Comparison of ENCODE assay signal across 29 cellular contexts in genomic region chr19:54422136-54422535, GRCh38. TPM values are rescaled to one million over a fixed set of nuclear protein-coding genes. Genes with fewer than 3 reads are reported as not detected.
DNase-seq lines count a peak whose midpoint lies in the region; ATAC-seq, FAIRE-seq and TF ChIP-seq lines count a peak whose summit lies in the region.
"Had no signal": no experiment of that assay in that cellular context is flagged by ENCODE, and none has a peak within 500 bp of the region (broad histone marks: within the 10 kb centered on the region; RNA-seq: fewer than 3 reads in every experiment).

No MANE protein-coding gene starts in this region.

- H3K9me3 ChIP-seq in H1 (ENCODE audit: insufficient read depth in 2 of 2, low read depth in 1 of 2, low read length in 1 of 2) (no peaks in the 10 kb centered on the region), neural progenitor cell (ENCODE audit: low read depth) (no peaks in the 10 kb centered on the region), hepatocyte (ENCODE audit: low read depth) (no peaks in the 10 kb centered on the region)
- H3K9me3 ChIP-seq: BLaER1 treated with 17β-estradiol and CSF1 and Interleukin-3, amounts not matched to agents 10 nM and 100 nM; left lung; uterus had no signal

- peak overlapping the region; percentile 98; the same call in 1 of the 2 replicates for H2BK12ac ChIP-seq in H1 (ENCODE audit: low read depth, low read length)

- no peak overlapping the region for H2BK20ac ChIP-seq in H1 (ENCODE audit: low read length)

- H4K20me1 ChIP-seq in H1 (replicated peaks in 1 of 2; ENCODE audit: control insufficient read depth in 1 of 2, insufficient read depth in 2 of 2, low read length in 2 of 2) (peaks cover 0 to 12% of the 10 kb centered on the region in 2 experiments), neural progenitor cell (ENCODE audit: low read depth) (peaks cover 24% of the 10 kb centered on the region), hepatocyte (ENCODE audit: insufficient read depth, poor library complexity, severe bottlenecking) (no peaks in the 10 kb centered on the region)
- H4K20me1 ChIP-seq: BLaER1 treated with 17β-estradiol and CSF1 and Interleukin-3, amounts not matched to agents 10 nM and 100 nM had no signal

- peaks cover 5 to 6% of the 10 kb centered on the region in 2 experiments; a peak in 2 of 4 replicates for H3K79me2 ChIP-seq in H1 (ENCODE audit: control insufficient read depth in 1 of 2, insufficient read depth in 2 of 2, low read length in 2 of 2)
- peaks cover 28% of the 10 kb centered on the region for H3K79me2 ChIP-seq in neural progenitor cell (ENCODE audit: low read depth)
- no peaks in the 10 kb centered on the region for H3K79me2 ChIP-seq in hepatocyte

- no peak overlapping the region for H3K4ac ChIP-seq in H1 (replicated peaks; ENCODE audit: insufficient read length, low read depth, low read length)

- H4K5ac ChIP-seq in H1 (ENCODE audit: insufficient read length, low read depth, low read length), result peak overlapping the region; percentile 70

- peak overlapping the region; percentile 97; the same call in 1 of the 2 replicates for H2BK5ac ChIP-seq in H1 (ENCODE audit: low read depth, low read length)

- FAIRE-seq in H1 (lab: Jason Lieb, UNC), result no peak
- FAIRE-seq: bronchial epithelial cell, GM12892, GM19239 had no signal

- 61% methylated on average over 20 of the region's 20 CpGs; no CpG with 5 or more reads in 1 of the 2 experiments for WGBS in H1 (ENCODE audit: extremely low coverage in 1 of 2, insufficient coverage in 1 of 2, insufficient read length in 1 of 2, insufficient replicate concordance in 2 of 2, low coverage in 1 of 2, low lambda C conversion rate in 2 of 2, missing lambda C conversion rate in 1 of 2), 2 experiments
- 61% methylated on average over 20 of the region's 20 CpGs for WGBS in hepatocyte (ENCODE audit: low lambda C conversion rate, missing lambda C conversion rate)

- H3K4me2 ChIP-seq in H1 (ENCODE audit: insufficient read depth in 1 of 2, low read depth in 2 of 2, low read length in 2 of 2) (peak overlapping the region; percentile 44 to 86), neural progenitor cell (peak overlapping the region; percentile 99), hepatocyte (no peak overlapping the region)
- H3K4me2 ChIP-seq: BLaER1 treated with 17β-estradiol and CSF1 and Interleukin-3, amounts not matched to agents 10 nM and 100 nM had no signal

- H3K27me3 ChIP-seq in H1 (replicated peaks in 1 of 4; ENCODE audit: control insufficient read depth in 3 of 4, extremely low read depth in 1 of 4, insufficient read depth in 3 of 4, low read length in 3 of 4) (peaks cover 0 to 4% (median 1%) of the 10 kb centered on the region in 4 experiments; a peak in 2 of 7 replicates), neural progenitor cell (no peaks in the 10 kb centered on the region), hepatocyte (peaks cover 25% of the 10 kb centered on the region)
- H3K27me3 ChIP-seq: BLaER1 treated with 17β-estradiol and CSF1 and Interleukin-3, amounts not matched to agents 10 nM and 100 nM had no signal

- no peak overlapping the region for H2BK15ac ChIP-seq in H1 (ENCODE audit: low read length)

- H3K4me3 ChIP-seq in H1 (ENCODE audit: extremely low read depth in 1 of 4, insufficient read depth in 2 of 4, low read depth in 3 of 4, low read length in 4 of 4), result peak overlapping the region in 1 of 4 experiments; percentile 59; a peak in 1 of 8 replicates
- H3K4me3 ChIP-seq in neural progenitor cell, result no peak overlapping the region
- no peak overlapping the region for H3K4me3 ChIP-seq in hepatocyte
- H3K4me3 ChIP-seq: BLaER1 treated with 17β-estradiol and CSF1 and Interleukin-3, amounts not matched to agents 10 nM and 100 nM; left lung; SK-N-MC; uterus had no signal

- TF ChIP-seq CTCF in H1 (IDR thresholded peaks at IDR 0.05; ENCODE audit: control extremely low read depth in 1 of 3, insufficient read depth in 1 of 3, low read depth in 1 of 3, low read length in 3 of 3) (peak; percentile 29 to 44 (median 33); a peak in 3 of 4 replicates), neural progenitor cell (IDR thresholded peaks at IDR 0.05) (no peak), hepatocyte (IDR thresholded peaks at IDR 0.05; ENCODE audit: poor library complexity) (no peak), type B pancreatic cell (conservative IDR thresholded peaks at IDR 0.05) (no peak)

- no peak overlapping the region for H3K4me3 Mint-ChIP-seq in neural progenitor cell
- no peak overlapping the region for H3K4me3 Mint-ChIP-seq in type B pancreatic cell
- H3K4me3 Mint-ChIP-seq: activated CD4-positive, alpha-beta T cell treated with anti-CD3 and anti-CD28 coated beads, Interleukin-2, amount 10 ng/mL, durations not matched to agents 7 days and 5 days; activated CD8-positive, alpha-beta memory T cell treated with anti-CD3 and anti-CD28 coated beads, Interleukin-2, amount 10 ng/mL, durations not matched to agents 7 days and 5 days; activated naive CD4-positive, alpha-beta T cell treated with anti-CD3 and anti-CD28 coated beads, Interleukin-2, amount 10 ng/mL, durations not matched to agents 7 days and 5 days; activated T-cell treated with anti-CD3 and anti-CD28 coated beads, Interleukin-2, amount 50 U/mL, for 72 hours; HFFc6; naive B cell had no signal

- TF ChIP-seq POLR2A in H1 (IDR thresholded peaks at IDR 0.05; ENCODE audit: control extremely low read depth in 1 of 2, low read depth in 2 of 2, low read length in 2 of 2), result no peak

- H3K56ac ChIP-seq in H1 (replicated peaks; ENCODE audit: insufficient read length, low read depth, low read length), result no peak overlapping the region

- H3K9ac ChIP-seq in H1 (replicated peaks in 1 of 4; ENCODE audit: extremely low read depth in 1 of 4, low read depth in 3 of 4, low read length in 3 of 4) (no peak overlapping the region), neural progenitor cell (no peak overlapping the region)
- H3K9ac ChIP-seq: BLaER1 treated with 17β-estradiol and CSF1 and Interleukin-3, amounts not matched to agents 10 nM and 100 nM had no signal

- H3K23ac ChIP-seq in H1 (ENCODE audit: insufficient read length), result no peak overlapping the region

- H3K18ac ChIP-seq in H1 (ENCODE audit: extremely low read depth, low read length), result peak overlapping the region; percentile 19; the same call in 1 of the 2 replicates

- peaks cover 34% of the 10 kb centered on the region for H3K36me3 Mint-ChIP-seq in neural progenitor cell
- peaks cover 4% of the 10 kb centered on the region for H3K36me3 Mint-ChIP-seq in type B pancreatic cell
- H3K36me3 Mint-ChIP-seq: activated naive CD4-positive, alpha-beta T cell treated with anti-CD3 and anti-CD28 coated beads, Interleukin-2, amount 10 ng/mL, durations not matched to agents 7 days and 5 days had no signal

- H3K4me1 Mint-ChIP-seq in neural progenitor cell (peaks cover 67% of the 10 kb centered on the region), type B pancreatic cell (ENCODE audit: unreplicated experiment) (peaks cover 18% of the 10 kb centered on the region)

- no peak overlapping the region for H2BK120ac ChIP-seq in H1 (replicated peaks; ENCODE audit: low read depth, low read length)

- H3K14ac ChIP-seq in H1 (ENCODE audit: insufficient read length), result no peak overlapping the region

- H3K9me2 ChIP-seq in hepatocyte (replicated peaks; ENCODE audit: insufficient read depth), result no peaks in the 10 kb centered on the region

- CTCF ChIA-PET in H1 (lab: Charles Lee; ENCODE audit: partially characterized antibody), result interaction anchor here (1.1 to 4.9 kb wide), 8 partner anchors 8 to 68 kb away, joined by 3 to 58 read pairs (median 9); no protein-coding TSS in a partner anchor

- no peak overlapping the region for H2AK5ac ChIP-seq in H1 (ENCODE audit: low read depth, low read length)

- H3K27ac ChIP-seq in H1 (ENCODE audit: low read depth, low read length), result no peak overlapping the region
- H3K27ac ChIP-seq in neural progenitor cell, result no peak overlapping the region
- H3K27ac ChIP-seq in hepatocyte, result no peak overlapping the region
- H3K27ac ChIP-seq: BLaER1 treated with 17β-estradiol and CSF1 and Interleukin-3, amounts not matched to agents 10 nM and 100 nM; left lung; RWPE1; SK-N-MC; WERI-Rb-1 had no signal

- peaks cover 45% of the 10 kb centered on the region for H3F3A ChIP-seq in neural progenitor cell (ENCODE audit: low read depth)

- H3K79me1 ChIP-seq in H1 (ENCODE audit: low read depth, low read length), result peaks cover 13% of the 10 kb centered on the region

- peak in 1 of 2 experiments; percentile 35; a peak in 2 of 4 replicates for TF ChIP-seq RAD21 in H1 (IDR thresholded peaks at IDR 0.05 in 1 of 2, conservative IDR thresholded peaks at IDR 0.05 in 1 of 2; ENCODE audit: low read depth in 2 of 2, low read length in 2 of 2)

- H3K27ac Mint-ChIP-seq in neural progenitor cell (no peak overlapping the region), type B pancreatic cell (no peak overlapping the region)
- H3K27ac Mint-ChIP-seq: activated CD4-positive, alpha-beta T cell treated with anti-CD3 and anti-CD28 coated beads, Interleukin-2, amount 10 ng/mL, durations not matched to agents 7 days and 5 days; activated CD8-positive, alpha-beta memory T cell treated with anti-CD3 and anti-CD28 coated beads, Interleukin-2, amount 10 ng/mL, durations not matched to agents 7 days and 5 days; activated naive CD4-positive, alpha-beta T cell treated with anti-CD3 and anti-CD28 coated beads, Interleukin-2, amount 10 ng/mL, durations not matched to agents 7 days and 5 days; activated T-cell treated with anti-CD3 and anti-CD28 coated beads, Interleukin-2, amount 50 U/mL, for 72 hours; HFFc6 had no signal

- H2AFZ ChIP-seq in H1 (ENCODE audit: low read length) (no peak overlapping the region), neural progenitor cell (replicated peaks) (no peak overlapping the region), hepatocyte (no peak overlapping the region)

- H3K36me3 ChIP-seq in H1 (ENCODE audit: control insufficient read depth in 2 of 4, insufficient read depth in 4 of 4, low read length in 3 of 4) (peaks cover 2 to 24% (median 3%) of the 10 kb centered on the region in 4 experiments; a peak in 7 of 8 replicates), neural progenitor cell (no peaks in the 10 kb centered on the region), hepatocyte (replicated peaks; ENCODE audit: insufficient read depth, low read depth) (no peaks in the 10 kb centered on the region)
- H3K36me3 ChIP-seq: BLaER1 treated with 17β-estradiol and CSF1 and Interleukin-3, amounts not matched to agents 10 nM and 100 nM; left lung; uterus; WERI-Rb-1 had no signal

- POLR2A ChIA-PET in H1 (lab: Charles Lee; ENCODE audit: partially characterized antibody), result interaction anchor here (0.6 to 5.6 kb wide), 8 partner anchors 12 to 707 kb away, joined by 3 to 133 read pairs (median 3); no protein-coding TSS in a partner anchor

- ATAC-seq in GM18861 (IDR thresholded peaks at IDR 0.05; ENCODE audit: unreplicated experiment), result no peak
- ATAC-seq: activated CD8-positive, alpha-beta memory T cell treated with anti-CD3 and anti-CD28 coated beads, Interleukin-2, amount 10 ng/mL, durations not matched to agents 7 days and 5 days; activated T-cell treated with anti-CD3 and anti-CD28 coated beads, Interleukin-2, amount 50 U/mL, for 72 hours; left lung had no signal

- H3K27me3 Mint-ChIP-seq in neural progenitor cell (ENCODE audit: insufficient read depth, low read depth) (peaks cover 6% of the 10 kb centered on the region), type B pancreatic cell (peaks cover 50% of the 10 kb centered on the region)

- no peaks in the 10 kb centered on the region for H3K9me3 Mint-ChIP-seq in neural progenitor cell
- no peaks in the 10 kb centered on the region for H3K9me3 Mint-ChIP-seq in type B pancreatic cell
- H3K9me3 Mint-ChIP-seq: activated CD4-positive, alpha-beta T cell treated with anti-CD3 and anti-CD28 coated beads, Interleukin-2, amount 10 ng/mL, durations not matched to agents 7 days and 5 days; activated naive CD4-positive, alpha-beta T cell treated with anti-CD3 and anti-CD28 coated beads, Interleukin-2, amount 10 ng/mL, durations not matched to agents 7 days and 5 days; activated T-cell treated with anti-CD3 and anti-CD28 coated beads, Interleukin-2, amount 50 U/mL, for 72 hours had no signal

- peak overlapping the region; percentile 96 for H4K91ac ChIP-seq in H1 (replicated peaks; ENCODE audit: insufficient read length, low read length)

- TF ChIP-seq EP300 in H1 (IDR thresholded peaks at IDR 0.05; ENCODE audit: borderline replicate concordance in 1 of 2, low read depth in 2 of 2, low read length in 2 of 2), result no peak

- peak overlapping the region; percentile 63 for H4K8ac ChIP-seq in H1 (ENCODE audit: extremely low read depth, insufficient read depth, low read length)

- H3K4me1 ChIP-seq in H1 (replicated peaks in 1 of 4; ENCODE audit: control insufficient read depth in 3 of 4, insufficient read depth in 4 of 4, low read length in 3 of 4), result peaks cover 15 to 44% (median 32%) of the 10 kb centered on the region in 4 experiments
- peaks cover 40% of the 10 kb centered on the region for H3K4me1 ChIP-seq in neural progenitor cell
- H3K4me1 ChIP-seq in hepatocyte (ENCODE audit: insufficient read depth), result peaks cover 10% of the 10 kb centered on the region
- H3K4me1 ChIP-seq: uterus had no signal

- peaks cover 6% of the 10 kb centered on the region for H3K23me2 ChIP-seq in H1 (ENCODE audit: low read depth, low read length)

- peak; percentile 74 for DNase-seq in ELF-1 (ENCODE audit: low read depth, low spot score)
- peak; percentile 40 for DNase-seq in NCI-H2171 (lab: John Stamatoyannopoulos, UW)
- peak in 1 of 2 experiments; percentile 70 for DNase-seq in H1 (ENCODE audit: low read depth in 1 of 2, low spot score in 2 of 2)
- DNase-seq in neural progenitor cell (ENCODE audit: low spot score), result no peak
- DNase-seq in hepatocyte (ENCODE audit: low spot score), result no peak
- DNase-seq in type B pancreatic cell (ENCODE audit: extremely low spot score, unreplicated experiment), result no peak
- DNase-seq in DMS53 (lab: John Stamatoyannopoulos, UW), result no peak
- DNase-seq: ACHN; activated CD4-positive, alpha-beta T cell treated with anti-CD3 and anti-CD28 coated beads, Interleukin-2, amount 10 ng/mL, durations not matched to agents 7 days and 5 days; activated CD8-positive, alpha-beta memory T cell treated with anti-CD3 and anti-CD28 coated beads, Interleukin-2, amount 10 ng/mL, durations not matched to agents 7 days and 5 days; activated naive CD4-positive, alpha-beta T cell treated with anti-CD3 and anti-CD28 coated beads, Interleukin-2, amount 10 ng/mL, durations not matched to agents 7 days and 5 days; activated T-cell treated with anti-CD3 and anti-CD28 coated beads, Interleukin-2, amount 50 U/mL, for 72 hours; amniotic stem cell; COR-L47; HFFc6; left lung; naive B cell; NCI-H2107; T-helper 2 cell; uterus; WERI-Rb-1 had no signal

RNA-seq across cellular contexts. Expression of gene TTYH1, which starts 6.9 kb away (rescaled TPM):
- 24.3 and 26.7 TPM in 2 replicates for total RNA-seq in H1 (2021; fragmentation: NEBNext Ultra II Directional; extraction: Animal tissue kit (Norgen Biotek cat#: 25700))
- polyA plus RNA-seq in H1 (2011; rRNA removed), result 46.5 and 92.1 TPM in 2 replicates
- 41.6 TPM for polyA plus RNA-seq in H1 (2011; cell fraction: cytosol; rRNA removed)
- polyA plus RNA-seq in H1 (2011; cell fraction: nucleus; rRNA removed), result 72.1 TPM
- polyA plus RNA-seq in H1 (2012, experiment 1 of 2), result 14.7 to 48.5 TPM (median 38.0 TPM) in 4 replicates
- 32.8 TPM for polyA plus RNA-seq in H1 (2012, experiment 2 of 2)
- 51.0 TPM for polyA plus RNA-seq in H1 (2013, experiment 1 of 2)
- polyA plus RNA-seq in H1 (2013, experiment 2 of 2), result 53.6 TPM
- 16.3 and 25.9 TPM in 2 replicates for polyA minus RNA-seq in H1 (2011; rRNA and poly(A)+ RNA removed)
- 27.7 TPM for polyA minus RNA-seq in H1 (2011; cell fraction: cytosol; rRNA and poly(A)+ RNA removed)
- polyA minus RNA-seq in H1 (2011; cell fraction: nucleus; rRNA and poly(A)+ RNA removed), result 16.1 TPM
- 34.2 and 128 TPM in 2 replicates for total RNA-seq in neural progenitor cell (ENCODE audit: low replicate concordance)
- 7.0 and 7.1 TPM in 2 replicates for total RNA-seq in hepatocyte
- 11.0 and 19.3 TPM in 2 replicates for polyA plus RNA-seq in hepatocyte
- 8.7 and 50.7 TPM in 2 replicates for total RNA-seq in type B pancreatic cell (ENCODE audit: low replicate concordance)
- total RNA-seq: bronchial epithelial cell, left lung, M059J had no signal

RNA-seq across cellular contexts. Expression of gene LENG8, which starts 26.9 kb away (rescaled TPM):
- 108 TPM in 2 replicates for total RNA-seq in H1 (2021; fragmentation: NEBNext Ultra II Directional; extraction: Animal tissue kit (Norgen Biotek cat#: 25700))
- polyA plus RNA-seq in H1 (2011; rRNA removed), result 62.2 and 113 TPM in 2 replicates
- 82.3 TPM for polyA plus RNA-seq in H1 (2011; cell fraction: cytosol; rRNA removed)
- 580 TPM for polyA plus RNA-seq in H1 (2011; cell fraction: nucleus; rRNA removed)
- 100 to 168 TPM (median 138 TPM) in 4 replicates for polyA plus RNA-seq in H1 (2012, experiment 1 of 2)
- 126 TPM for polyA plus RNA-seq in H1 (2012, experiment 2 of 2)
- polyA plus RNA-seq in H1 (2013, experiment 1 of 2), result 120 TPM
- 103 TPM for polyA plus RNA-seq in H1 (2013, experiment 2 of 2)
- polyA minus RNA-seq in H1 (2011; rRNA and poly(A)+ RNA removed), result 58.2 and 88.9 TPM in 2 replicates
- 42.4 TPM for polyA minus RNA-seq in H1 (2011; cell fraction: cytosol; rRNA and poly(A)+ RNA removed)
- polyA minus RNA-seq in H1 (2011; cell fraction: nucleus; rRNA and poly(A)+ RNA removed), result 91.6 TPM
- 36.6 and 90.1 TPM in 2 replicates for total RNA-seq in neural progenitor cell (ENCODE audit: low replicate concordance)
- 36.6 and 40.9 TPM in 2 replicates for total RNA-seq in hepatocyte
- polyA plus RNA-seq in hepatocyte, result 54.0 and 69.7 TPM in 2 replicates
- 135 and 196 TPM in 2 replicates for total RNA-seq in type B pancreatic cell (ENCODE audit: low replicate concordance)

RNA-seq across cellular contexts. Expression of gene LENG9, which starts 41.4 kb away (rescaled TPM):
- total RNA-seq in H1 (2021; fragmentation: NEBNext Ultra II Directional; extraction: Animal tissue kit (Norgen Biotek cat#: 25700)), result 3.9 and 4.0 TPM in 2 replicates
- polyA plus RNA-seq in H1 (2011; rRNA removed) (1.6 and 2.6 TPM in 2 replicates), hepatocyte (0.59 and 1.00 TPM in 2 replicates)
- 2.5 TPM for polyA plus RNA-seq in H1 (2011; cell fraction: cytosol; rRNA removed)
- 2.5 TPM for polyA plus RNA-seq in H1 (2011; cell fraction: nucleus; rRNA removed)
- 2.4 to 5.0 TPM (median 3.8 TPM) in 4 replicates for polyA plus RNA-seq in H1 (2012, experiment 1 of 2)
- polyA plus RNA-seq in H1 (2012, experiment 2 of 2), result 2.3 TPM
- polyA plus RNA-seq in H1 (2013, experiment 1 of 2), result 1.8 TPM
- polyA plus RNA-seq in H1 (2013, experiment 2 of 2), result 1.5 TPM
- 1.3 and 1.7 TPM in 2 replicates for polyA minus RNA-seq in H1 (2011; rRNA and poly(A)+ RNA removed)
- polyA minus RNA-seq in H1 (2011; cell fraction: cytosol; rRNA and poly(A)+ RNA removed), result 3.4 TPM
- 7.7 TPM for polyA minus RNA-seq in H1 (2011; cell fraction: nucleus; rRNA and poly(A)+ RNA removed)
- total RNA-seq in neural progenitor cell (ENCODE audit: low replicate concordance) (0.79 and 4.0 TPM in 2 replicates), hepatocyte (3.1 and 7.9 TPM in 2 replicates), type B pancreatic cell (ENCODE audit: low replicate concordance) (3.9 and 4.2 TPM in 2 replicates)

RNA-seq across cellular contexts. Expression of gene CDC42EP5, which starts 51.0 kb away (rescaled TPM):
- total RNA-seq in H1 (2021; fragmentation: NEBNext Ultra II Directional; extraction: Animal tissue kit (Norgen Biotek cat#: 25700)), result 2.1 and 4.8 TPM in 2 replicates
- polyA plus RNA-seq in H1 (2011; rRNA removed), result 1.8 and 4.2 TPM in 2 replicates
- polyA plus RNA-seq in H1 (2011; cell fraction: cytosol; rRNA removed), result 3.5 TPM
- polyA plus RNA-seq in H1 (2011; cell fraction: nucleus; rRNA removed), result 2.8 TPM
- 1.8 to 4.6 TPM (median 2.9 TPM) in 4 replicates for polyA plus RNA-seq in H1 (2012, experiment 1 of 2)
- 6.6 TPM for polyA plus RNA-seq in H1 (2012, experiment 2 of 2)
- polyA plus RNA-seq in H1 (2013, experiment 1 of 2), result 5.2 TPM
- 6.3 TPM for polyA plus RNA-seq in H1 (2013, experiment 2 of 2)
- polyA minus RNA-seq in H1 (2011; rRNA and poly(A)+ RNA removed), result 0.22 TPM in 1 of 2 replicates, not detected in the other
- 4.1 TPM for polyA minus RNA-seq in H1 (2011; cell fraction: cytosol; rRNA and poly(A)+ RNA removed)
- polyA minus RNA-seq in H1 (2011; cell fraction: nucleus; rRNA and poly(A)+ RNA removed), result 1.8 TPM
- 1.1 TPM in 1 of 2 replicates, not detected in the other for total RNA-seq in neural progenitor cell (ENCODE audit: low replicate concordance)
- 43.1 and 46.8 TPM in 2 replicates for total RNA-seq in hepatocyte
- 71.2 and 71.5 TPM in 2 replicates for polyA plus RNA-seq in hepatocyte
- 16.1 and 24.3 TPM in 2 replicates for total RNA-seq in type B pancreatic cell (ENCODE audit: low replicate concordance)
- total RNA-seq: activated CD4-positive, alpha-beta T cell treated with anti-CD3 and anti-CD28 coated beads, Interleukin-2, amount 10 ng/mL, durations not matched to agents 7 days and 5 days had no signal

RNA-seq across cellular contexts. Expression of gene LAIR1, which starts 57.4 kb away (rescaled TPM):
- not detected in 2 replicates for total RNA-seq in H1 (2021; fragmentation: NEBNext Ultra II Directional; extraction: Animal tissue kit (Norgen Biotek cat#: 25700))
- 0.13 and 0.18 TPM in 2 replicates for polyA plus RNA-seq in H1 (2011; rRNA removed)
- 0.21 TPM for polyA plus RNA-seq in H1 (2011; cell fraction: cytosol; rRNA removed)
- polyA plus RNA-seq in H1 (2011; cell fraction: nucleus; rRNA removed), result 0.19 TPM
- polyA plus RNA-seq in H1 (2012, experiment 1 of 2), result 0.04 to 0.16 TPM in 2 of 4 replicates, not detected in the others
- polyA plus RNA-seq in H1 (2012, experiment 2 of 2), result not detected
- polyA plus RNA-seq in H1 (2013, experiment 1 of 2), result 0.10 TPM
- 0.09 TPM for polyA plus RNA-seq in H1 (2013, experiment 2 of 2)
- 0.50 TPM in 1 of 2 replicates, not detected in the other for polyA minus RNA-seq in H1 (2011; rRNA and poly(A)+ RNA removed)
- not detected for polyA minus RNA-seq in H1 (2011; cell fraction: cytosol; rRNA and poly(A)+ RNA removed)
- polyA minus RNA-seq in H1 (2011; cell fraction: nucleus; rRNA and poly(A)+ RNA removed), result 1.3 TPM
- not detected in 2 replicates for total RNA-seq in neural progenitor cell (ENCODE audit: low replicate concordance)
- total RNA-seq in hepatocyte, result 0.20 and 3.9 TPM in 2 replicates
- polyA plus RNA-seq in hepatocyte, result 1.8 and 2.2 TPM in 2 replicates
- not detected in 2 replicates for total RNA-seq in type B pancreatic cell (ENCODE audit: low replicate concordance)
- total RNA-seq: bronchial epithelial cell, HFFc6 had no signal

Comparison
In these comparisons a context has a peak if more than half of its experiments do, and no peak if none do; other contexts are left out.
1. DNase-seq: peak in ELF-1 (single experiment) and NCI-H2171 (single experiment); none in neural progenitor cell (single experiment), hepatocyte (single experiment), type B pancreatic cell (single experiment) and DMS53 (single experiment).
2. CTCF ChIP-seq: peak in H1 (3 of 3); none in neural progenitor cell (single experiment), hepatocyte (single experiment) and type B pancreatic cell (single experiment).